ENCODE assay signal across 12 cellular contexts in the genomic region with DNA sequence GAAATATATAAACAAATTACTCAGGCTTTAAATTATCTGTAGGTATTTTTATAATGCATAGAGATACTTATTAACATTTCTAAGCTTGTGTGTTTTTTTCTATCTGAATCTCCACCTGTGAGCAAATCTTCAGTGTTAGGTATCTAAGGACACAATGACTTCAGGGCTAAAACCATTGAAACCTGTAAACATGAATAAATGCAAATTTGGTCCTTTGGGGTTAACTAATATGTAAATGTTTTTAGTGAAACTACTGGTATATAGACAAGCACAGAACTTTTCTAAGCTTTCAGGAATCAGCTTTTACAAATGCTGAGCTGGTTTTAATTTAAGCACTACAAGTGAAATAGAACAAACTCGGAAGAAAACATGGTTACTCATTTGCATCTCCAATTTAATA.
DNase-seq lines count a peak whose midpoint lies in the region; ATAC-seq, FAIRE-seq and TF ChIP-seq lines count a peak whose summit lies in the region.
"Had no signal": no experiment of that assay in that cellular context is flagged by ENCODE, and none has a peak within 500 bp of the region (broad histone marks: within the 10 kb centered on the region; RNA-seq: fewer than 3 reads in every experiment).

No MANE protein-coding gene starts in this region.

- H2AFZ ChIP-seq in mammary epithelial cell (ENCODE audit: low read depth, low read length) (peak overlapping the region; percentile 44), osteoblast (ENCODE audit: low read length) (peak overlapping the region; percentile 80), MM.1S (ENCODE audit: low read length) (no peak overlapping the region)

- H3K36me3 ChIP-seq in mammary epithelial cell (ENCODE audit: insufficient read depth, low read length) = no peaks in the 10 kb centered on the region
- H3K36me3 ChIP-seq in osteoblast (ENCODE audit: insufficient read depth, low read length) = no peaks in the 10 kb centered on the region
- H3K36me3 ChIP-seq in MM.1S (replicated peaks; ENCODE audit: insufficient read depth, low read length) = no peaks in the 10 kb centered on the region

- H3K9ac ChIP-seq in mammary epithelial cell (ENCODE audit: insufficient read depth, low read length) = no peak overlapping the region
- H3K9ac ChIP-seq in MM.1S (ENCODE audit: low read length) = no peak overlapping the region

- BruUV-seq in mammary epithelial cell (replicated peaks; lab: Mats Ljungman, UMichigan) = no TSS peak

- dilution Hi-C loops in mammary epithelial cell (cut with HindIII; ENCODE audit: low sequenced_read_pairs) = no loop called here

- peak overlapping the region; percentile 49 for H3K4me3 ChIP-seq in right cardiac atrium (ENCODE audit: low read length)
- H3K4me3 ChIP-seq in mammary epithelial cell (replicated peaks in 1 of 3; ENCODE audit: insufficient read depth in 1 of 3, low read depth in 2 of 3, low read length in 3 of 3) = no peak overlapping the region
- H3K4me3 ChIP-seq in osteoblast (ENCODE audit: insufficient read depth, low read length) = peak overlapping the region; percentile 39
- no peak overlapping the region for H3K4me3 ChIP-seq in MM.1S (ENCODE audit: low read length)

- TF ChIP-seq CTCF in mammary epithelial cell (conservative IDR thresholded peaks at IDR 0.05 in 1 of 2, IDR thresholded peaks at IDR 0.05 in 1 of 2; ENCODE audit: extremely low read depth in 1 of 2, insufficient read depth in 1 of 2, low read depth in 1 of 2, low read length in 2 of 2) (no peak), osteoblast (IDR thresholded peaks at IDR 0.05; ENCODE audit: extremely low read depth, low read depth, low read length) (no peak), MM.1S (IDR thresholded peaks at IDR 0.05; ENCODE audit: low read length) (no peak)

- H3K9me2 ChIP-seq in MM.1S (replicated peaks; ENCODE audit: insufficient read depth, low read length) = no peaks in the 10 kb centered on the region

- WGBS in right cardiac atrium = 44% methylated on average over 1 of the region's 1 CpG
- WGBS in mammary epithelial cell (ENCODE audit: low coverage, missing lambda C conversion rate) = 78% methylated on average over 1 of the region's 1 CpG

- no peaks in the 10 kb centered on the region for H3K79me2 ChIP-seq in mammary epithelial cell (ENCODE audit: insufficient read depth, low read length)
- H3K79me2 ChIP-seq in osteoblast (ENCODE audit: insufficient read depth, low read length) = no peaks in the 10 kb centered on the region
- no peaks in the 10 kb centered on the region for H3K79me2 ChIP-seq in MM.1S (ENCODE audit: low read length)

- H4K20me1 ChIP-seq in mammary epithelial cell (ENCODE audit: insufficient read depth, low read length) = no peaks in the 10 kb centered on the region
- H4K20me1 ChIP-seq in osteoblast (ENCODE audit: insufficient read depth, low read length) = no peaks in the 10 kb centered on the region
- H4K20me1 ChIP-seq in MM.1S (ENCODE audit: insufficient read depth, low read length) = no peaks in the 10 kb centered on the region

- ATAC-seq in right cardiac atrium (no peak), left ventricle myocardium superior (no peak)
- ATAC-seq: activated naive CD8-positive, alpha-beta T cell treated with anti-CD3 and anti-CD28 coated beads, Interleukin-2, amount 50 U/mL, for 24 hours had no signal

- no peak for FAIRE-seq in GM12891 (lab: Jason Lieb, UNC)

- H3K27ac ChIP-seq in right cardiac atrium (ENCODE audit: low read length) (no peak overlapping the region), mammary epithelial cell (ENCODE audit: insufficient read depth, low read depth, low read length) (no peak overlapping the region), osteoblast (ENCODE audit: low read depth, low read length) (no peak overlapping the region), MM.1S (ENCODE audit: low read length) (no peak overlapping the region)

- H3K4me1 ChIP-seq in right cardiac atrium (ENCODE audit: control insufficient read depth, insufficient read depth, low read length) (no peaks in the 10 kb centered on the region), mammary epithelial cell (ENCODE audit: insufficient read depth, low read length) (no peaks in the 10 kb centered on the region), osteoblast (ENCODE audit: insufficient read depth, low read length) (no peaks in the 10 kb centered on the region), MM.1S (ENCODE audit: low read length) (no peaks in the 10 kb centered on the region)

- H3K9me3 ChIP-seq in right cardiac atrium (ENCODE audit: control insufficient read depth, low read length) (no peaks in the 10 kb centered on the region), mammary epithelial cell (replicated peaks; ENCODE audit: insufficient read depth, low read length) (no peaks in the 10 kb centered on the region), osteoblast (ENCODE audit: low read depth, low read length) (no peaks in the 10 kb centered on the region), MM.1S (replicated peaks; ENCODE audit: insufficient read depth, low read length) (no peaks in the 10 kb centered on the region)

- CTCF ChIA-PET in mammary epithelial cell (lab: Charles Lee; ENCODE audit: low non-redundant PET) = no interaction called here

- in situ Hi-C loops in mammary epithelial cell (cut with MboI; ENCODE audit: low sequenced_read_pairs in 2 of 2) = no loop called here

- H3F3A ChIP-seq in MM.1S (ENCODE audit: insufficient read depth, low read length) = no peaks in the 10 kb centered on the region

- no peak for TF ChIP-seq POLR2A in GM12891 (IDR thresholded peaks at IDR 0.05; ENCODE audit: low read depth, low read length)

- H3K4me2 ChIP-seq in mammary epithelial cell (ENCODE audit: insufficient read depth, low read depth, low read length) (no peak overlapping the region), osteoblast (ENCODE audit: insufficient read depth, low read length) (peak overlapping the region; percentile 70), MM.1S (ENCODE audit: low read depth, low read length) (no peak overlapping the region)

- intact Hi-C loops in right cardiac atrium (cut with DNase I) = no loop called here
- intact Hi-C loops in left ventricle myocardium superior (cut with micrococcal nuclease) = no loop called here
- intact Hi-C loops in mammary epithelial cell (cut with micrococcal nuclease) = no loop called here

- DNase-seq in right cardiac atrium = no peak
- no peak for DNase-seq in left ventricle myocardium superior
- DNase-seq in mammary epithelial cell = no peak
- DNase-seq in osteoblast (ENCODE audit: insufficient read length, low spot score, missing footprints) = no peak
- DNase-seq in SK-N-DZ (ENCODE audit: low spot score) = no peak
- no peak for DNase-seq in MM.1S
- DNase-seq in GM12891 (ENCODE audit: insufficient read length, low spot score) = no peak
- no peak for DNase-seq in DMS 273 (lab: John Stamatoyannopoulos, UW; ENCODE audit: unreplicated experiment)
- DNase-seq: activated naive CD8-positive, alpha-beta T cell treated with anti-CD3 and anti-CD28 coated beads, Interleukin-2, amount 50 U/mL, for 24 hours; DND-41; naive B cell; NCI-H1694 had no signal

- H3K27me3 ChIP-seq in right cardiac atrium (ENCODE audit: control insufficient read depth, insufficient read depth) = no peaks in the 10 kb centered on the region
- H3K27me3 ChIP-seq in mammary epithelial cell (ENCODE audit: insufficient read depth, low read length) = no peaks in the 10 kb centered on the region
- H3K27me3 ChIP-seq in osteoblast (ENCODE audit: insufficient read depth, low read length) = no peaks in the 10 kb centered on the region
- no peaks in the 10 kb centered on the region for H3K27me3 ChIP-seq in MM.1S (replicated peaks; ENCODE audit: insufficient read depth, low read length)

TF ChIP-seq in GM12891, 5 proteins besides CTCF, POLR2A, EP300 and RAD21:
- TF ChIP-seq PAX5 (IDR thresholded peaks at IDR 0.05; ENCODE audit: insufficient read depth, low read length, severe bottlenecking) (no peak), SPI1 (IDR thresholded peaks at IDR 0.05; ENCODE audit: low read depth, low read length) (no peak), TAF1 (IDR thresholded peaks at IDR 0.05; ENCODE audit: low read depth, low read length) (no peak), POU2F2 (IDR thresholded peaks at IDR 0.05; ENCODE audit: low read depth, low read length) (no peak), POLR2AphosphoS5 (IDR thresholded peaks at IDR 0.05; ENCODE audit: low read depth, low read length) (no peak)

Comparison
In these comparisons a context has a peak if more than half of its experiments do, and no peak if none do; other contexts are left out.
1. H3K4me3 ChIP-seq: peak in right cardiac atrium (single experiment) and osteoblast (single experiment); none in mammary epithelial cell (0 of 3) and MM.1S (single experiment).